26 cellular contexts compared by ENCODE assay signal in genomic region chr1:236315518-236315917, GRCh38.
"Had no signal": no experiment of that assay in that cellular context is flagged by ENCODE, and none has a peak within 500 bp of the region (broad histone marks: within the 10 kb centered on the region; RNA-seq: fewer than 3 reads in every experiment).

No MANE protein-coding gene starts in this region.

- H2AFZ ChIP-seq: hepatocyte, neural progenitor cell had no signal

- H3K4me1 ChIP-seq: esophagus muscularis mucosa, gastrocnemius medialis, heart left ventricle, left lung, neural progenitor cell, prostate gland, right atrium auricular region, stomach, thyroid gland, vagina had no signal

- H3K9me3 ChIP-seq: esophagus muscularis mucosa, gastrocnemius medialis, heart left ventricle, left lung, prostate gland, right atrium auricular region, stomach, thyroid gland, vagina had no signal

- H3K9ac ChIP-seq: neural progenitor cell had no signal

- H3K36me3 Mint-ChIP-seq: mesothelial cell of epicardium; naive thymus-derived CD4-positive, alpha-beta T cell; neural progenitor cell; stimulated activated effector memory CD8-positive, alpha-beta T cell treated with anti-CD3 and anti-CD28 coated beads, Interleukin-12 subunit alpha, Interleukin-12 subunit beta, amount 100 ng/mL, for 72 hours had no signal

- H3K27ac Mint-ChIP-seq: mesothelial cell of epicardium; naive thymus-derived CD4-positive, alpha-beta T cell; nephron; neural progenitor cell; stimulated activated effector memory CD8-positive, alpha-beta T cell treated with anti-CD3 and anti-CD28 coated beads, Interleukin-12 subunit alpha, Interleukin-12 subunit beta, amount 100 ng/mL, for 72 hours had no signal

- H3K36me3 ChIP-seq: esophagus muscularis mucosa, gastrocnemius medialis, heart left ventricle, left lung, neural progenitor cell, prostate gland, right atrium auricular region, stomach, thyroid gland, vagina had no signal

- H3K27me3 ChIP-seq: esophagus muscularis mucosa, gastrocnemius medialis, hepatocyte, left lung, neural progenitor cell, right atrium auricular region, stomach, thyroid gland, vagina had no signal

- H3K4me3 Mint-ChIP-seq: mesothelial cell of epicardium; naive thymus-derived CD4-positive, alpha-beta T cell; nephron; neural progenitor cell; stimulated activated effector memory CD8-positive, alpha-beta T cell treated with anti-CD3 and anti-CD28 coated beads, Interleukin-12 subunit alpha, Interleukin-12 subunit beta, amount 100 ng/mL, for 72 hours had no signal

- H3K9me3 Mint-ChIP-seq: mesothelial cell of epicardium; neural progenitor cell; stimulated activated effector memory CD8-positive, alpha-beta T cell treated with anti-CD3 and anti-CD28 coated beads, Interleukin-12 subunit alpha, Interleukin-12 subunit beta, amount 100 ng/mL, for 72 hours had no signal

- H3K4me3 ChIP-seq: coronary artery, esophagus muscularis mucosa, gastrocnemius medialis, heart left ventricle, hepatocyte, left lung, neural progenitor cell, prostate gland, right atrium auricular region, stomach, thyroid gland, vagina had no signal

- H3K4me1 Mint-ChIP-seq: mesothelial cell of epicardium; naive thymus-derived CD4-positive, alpha-beta T cell; nephron; neural progenitor cell; stimulated activated effector memory CD8-positive, alpha-beta T cell treated with anti-CD3 and anti-CD28 coated beads, Interleukin-12 subunit alpha, Interleukin-12 subunit beta, amount 100 ng/mL, for 72 hours had no signal

- DNase-seq: dermis blood vessel endothelial cell; effector memory CD4-positive, alpha-beta T cell; gastrocnemius medialis; heart left ventricle; left cardiac atrium; left lung; mesenchymal stem cell; naive thymus-derived CD4-positive, alpha-beta T cell; stimulated activated CD4-positive, alpha-beta T cell treated with anti-CD3 and anti-CD28 coated beads, Interleukin-2, amount 100 ng/mL, for 24 hours; stimulated activated CD4-positive, alpha-beta T cell treated with anti-CD3 and anti-CD28 coated beads, Interleukin-4, amount 100 ng/mL, for 24 hours; stimulated activated naive CD4-positive, alpha-beta T cell treated with Interleukin-2 at 50 U/mL for 16 hours; stomach; thyroid gland; trophoblast cell had no signal

- H3K4me2 ChIP-seq: hepatocyte, neural progenitor cell had no signal

- ATAC-seq: gastrocnemius medialis; heart left ventricle; left cardiac atrium; left lung; naive thymus-derived CD4-positive, alpha-beta T cell; sciatic nerve; stimulated activated effector memory CD8-positive, alpha-beta T cell treated with anti-CD3 and anti-CD28 coated beads, Interleukin-12 subunit alpha, Interleukin-12 subunit beta, amount 100 ng/mL, for 72 hours had no signal

- H3K79me2 ChIP-seq: hepatocyte had no signal

- H3K27ac ChIP-seq: coronary artery, esophagus muscularis mucosa, gastrocnemius medialis, heart left ventricle, hepatocyte, left lung, neural progenitor cell, prostate gland, right atrium auricular region, stomach, thyroid gland, vagina had no signal

- FAIRE-seq: endothelial cell of umbilical vein had no signal
